ENCODE assay signal across 13 cellular contexts in genomic region chr1:226640737-226641136, GRCh38.
DNase-seq lines count a peak whose midpoint lies in the region; ATAC-seq and TF ChIP-seq lines count a peak whose summit lies in the region.
"Had no signal": no experiment of that assay in that cellular context is flagged by ENCODE, and none has a peak within 500 bp of the region (broad histone marks: within the 10 kb centered on the region; RNA-seq: fewer than 3 reads in every experiment).

No MANE protein-coding gene starts in this region.

- H3K9me3 Mint-ChIP-seq in mesothelial cell of epicardium, result no peaks in the 10 kb centered on the region

- no peaks in the 10 kb centered on the region for H3K27me3 Mint-ChIP-seq in mesothelial cell of epicardium (ENCODE audit: low read depth)
- H3K27me3 Mint-ChIP-seq: progenitor cell of endocrine pancreas had no signal

- TF ChIP-seq CTCF in mesothelial cell of epicardium (IDR thresholded peaks at IDR 0.05; ENCODE audit: unreplicated experiment), result no peak

- intact Hi-C loops in left ventricle myocardium superior (cut with micrococcal nuclease) (no loop called here), sciatic nerve (cut with DNase I) (no loop called here)

- H3K27ac Mint-ChIP-seq in mesothelial cell of epicardium, result no peak overlapping the region

- no peak for ATAC-seq in left ventricle myocardium superior
- ATAC-seq in sciatic nerve, result no peak
- ATAC-seq in HG03520 (IDR thresholded peaks at IDR 0.05; ENCODE audit: unreplicated experiment), result no peak

- peak; percentile 81 for DNase-seq in DMS 273 (lab: John Stamatoyannopoulos, UW; ENCODE audit: unreplicated experiment)
- no peak for DNase-seq in DMS 273 treated with DMSO at 0.1 percent for 48 hours (lab: John Stamatoyannopoulos, UW)
- DNase-seq in NCI-H1694 treated with DMSO at 0.1 percent for 48 hours (lab: John Stamatoyannopoulos, UW), result peak; percentile 33
- DNase-seq in left ventricle myocardium superior, result peak; percentile 9
- peak; percentile 49 for DNase-seq in sciatic nerve (ENCODE audit: low spot score)
- no peak for DNase-seq in RPMI8226
- DNase-seq in mesothelial cell of epicardium (ENCODE audit: low spot score in 2 of 2, unreplicated experiment in 2 of 2), result no peak
- DNase-seq: activated gamma-delta T cell treated with Interleukin-2 at 50 U/mL for 16 hours, foreskin fibroblast, SK-N-SH, tibial artery had no signal

- peaks cover 6% of the 10 kb centered on the region for H3K4me1 Mint-ChIP-seq in mesothelial cell of epicardium

- H3K4me3 Mint-ChIP-seq in mesothelial cell of epicardium, result no peak overlapping the region

- peaks cover 4% of the 10 kb centered on the region for H3K36me3 Mint-ChIP-seq in mesothelial cell of epicardium

Comparison
In these comparisons a context has a peak if more than half of its experiments do, and no peak if none do; other contexts are left out.
1. DNase-seq: peak in DMS 273 (single experiment), NCI-H1694 treated with DMSO at 0.1 percent for 48 hours (single experiment), left ventricle myocardium superior (single experiment) and sciatic nerve (single experiment); none in DMS 273 treated with DMSO at 0.1 percent for 48 hours (single experiment), RPMI8226 (single experiment) and mesothelial cell of epicardium (0 of 2).